8 cellular contexts compared by ENCODE assay signal in genomic region chr11:8328848-8329330, GRCh38.
DNase-seq lines count a peak whose midpoint lies in the region; ATAC-seq and TF ChIP-seq lines count a peak whose summit lies in the region.

No MANE protein-coding gene starts in this region.

- peak overlapping the region; percentile 77 for H2AFZ ChIP-seq in osteoblast (ENCODE audit: low read length)

- H3K4me3 ChIP-seq in gastroesophageal sphincter (peak overlapping the region in 1 of 2 donors; percentile 25), osteoblast (ENCODE audit: insufficient read depth, low read length) (no peak overlapping the region), transverse colon (no peak overlapping the region)

- TF ChIP-seq EP300 in gastroesophageal sphincter (IDR thresholded peaks at IDR 0.05), result no peak
- TF ChIP-seq EP300 in transverse colon (IDR thresholded peaks at IDR 0.05; ENCODE audit: low read depth), result no peak

- H3K4me3 Mint-ChIP-seq in activated T-helper 17 cell treated with anti-CD3 and anti-CD28 coated beads, Interleukin-2, amount 50 U/mL, for 72 hours, result no peak overlapping the region

- intact Hi-C loops in transverse colon (cut with DNase I; ENCODE audit: low total_unique reads), result no loop called here

- H4K20me1 ChIP-seq in osteoblast (ENCODE audit: insufficient read depth, low read length), result peaks cover 3% of the 10 kb centered on the region

- no peaks in the 10 kb centered on the region for H3K79me2 ChIP-seq in osteoblast (ENCODE audit: insufficient read depth, low read length)

- 0% methylated on average over 4 of the region's 11 CpGs; no CpG with 5 or more reads in 1 of the 2 donors for WGBS in gastroesophageal sphincter (ENCODE audit: low coverage in 1 of 2), 2 donors
- WGBS in transverse colon (ENCODE audit: low coverage in 1 of 2), 2 donors, result 9% methylated on average over 11 of the region's 11 CpGs; no CpG with 5 or more reads in 1 of the 2 donors

- no peak overlapping the region for H3K27ac Mint-ChIP-seq in activated T-helper 17 cell treated with anti-CD3 and anti-CD28 coated beads, Interleukin-2, amount 50 U/mL, for 72 hours

- TF ChIP-seq CTCF in gastroesophageal sphincter (IDR thresholded peaks at IDR 0.05) (peak in 3 of 4 experiments; percentile 47 to 80 (median 56)), osteoblast (IDR thresholded peaks at IDR 0.05; ENCODE audit: extremely low read depth, low read depth, low read length) (peak; percentile 74), transverse colon (IDR thresholded peaks at IDR 0.05) (peak; percentile 51 to 76 (median 70))

- H3K36me3 ChIP-seq in gastroesophageal sphincter (no peaks in the 10 kb centered on the region), osteoblast (ENCODE audit: insufficient read depth, low read length) (no peaks in the 10 kb centered on the region), transverse colon (no peaks in the 10 kb centered on the region)

- in situ Hi-C loops in KBM-7 (cut with MboI; ENCODE audit: low pct_unique_long_range_greater_than_20kb, low sequenced_read_pairs) (no loop called here), transverse colon (cut with MboI; ENCODE audit: low pct_ligation_motif_present in 1 of 4, low pct_unique_long_range_greater_than_20kb in 1 of 4, low sequenced_read_pairs in 3 of 4) (loop anchor here in 1 of 4 donors (25.0 kb wide), 1 partner anchor 233 kb away; no protein-coding TSS in a partner anchor)

- H3K27ac ChIP-seq in gastroesophageal sphincter (no peak overlapping the region), osteoblast (ENCODE audit: low read depth, low read length) (no peak overlapping the region), transverse colon (no peak overlapping the region)

- peaks cover 5% of the 10 kb centered on the region for H3K4me1 Mint-ChIP-seq in activated T-helper 17 cell treated with anti-CD3 and anti-CD28 coated beads, Interleukin-2, amount 50 U/mL, for 72 hours

- TF ChIP-seq POLR2A in gastroesophageal sphincter (IDR thresholded peaks at IDR 0.05), result no peak
- TF ChIP-seq POLR2A in transverse colon (IDR thresholded peaks at IDR 0.05), result no peak

- ATAC-seq in GM21825 (IDR thresholded peaks at IDR 0.05; ENCODE audit: unreplicated experiment), result peak; percentile 65
- peak; percentile 95 for ATAC-seq in activated T-helper 17 cell treated with anti-CD3 and anti-CD28 coated beads, Interleukin-2, amount 50 U/mL, for 72 hours (replicated peaks)
- peak; percentile 69 for ATAC-seq in gastroesophageal sphincter

- H3K9me3 ChIP-seq in gastroesophageal sphincter (no peaks in the 10 kb centered on the region), osteoblast (ENCODE audit: low read depth, low read length) (no peaks in the 10 kb centered on the region), transverse colon (no peaks in the 10 kb centered on the region)

- peak overlapping the region; percentile 36 for H3K4me2 ChIP-seq in osteoblast (ENCODE audit: insufficient read depth, low read length)

- H3K9me3 Mint-ChIP-seq in activated T-helper 17 cell treated with anti-CD3 and anti-CD28 coated beads, Interleukin-2, amount 50 U/mL, for 72 hours, result no peaks in the 10 kb centered on the region

- H3K27me3 ChIP-seq in gastroesophageal sphincter (peaks cover 4% of the 10 kb centered on the region), osteoblast (ENCODE audit: insufficient read depth, low read length) (peaks cover 7% of the 10 kb centered on the region), transverse colon (no peaks in the 10 kb centered on the region)

- H3K36me3 Mint-ChIP-seq in activated T-helper 17 cell treated with anti-CD3 and anti-CD28 coated beads, Interleukin-2, amount 50 U/mL, for 72 hours (ENCODE audit: low read depth), result no peaks in the 10 kb centered on the region

- DNase-seq in DMS79 (lab: John Stamatoyannopoulos, UW) (peak; percentile 88), KBM-7 (peak; percentile 68), osteoblast (ENCODE audit: insufficient read length, low spot score, missing footprints) (peak; percentile 98), transverse colon (peak; percentile 85)

- H3K27me3 Mint-ChIP-seq in activated T-helper 17 cell treated with anti-CD3 and anti-CD28 coated beads, Interleukin-2, amount 50 U/mL, for 72 hours, result peaks cover 7% of the 10 kb centered on the region

- H3K4me1 ChIP-seq in gastroesophageal sphincter (peaks cover 0 to 21% (median 3%) of the 10 kb centered on the region in 3 donors), osteoblast (ENCODE audit: insufficient read depth, low read length) (peaks cover 3% of the 10 kb centered on the region), transverse colon (peaks cover 0 to 3% (median 0%) of the 10 kb centered on the region in 4 donors)

TF ChIP-seq in PFSK-1, 5 proteins besides CTCF, POLR2A, EP300 and RAD21:
- TF ChIP-seq, protein P1, sequence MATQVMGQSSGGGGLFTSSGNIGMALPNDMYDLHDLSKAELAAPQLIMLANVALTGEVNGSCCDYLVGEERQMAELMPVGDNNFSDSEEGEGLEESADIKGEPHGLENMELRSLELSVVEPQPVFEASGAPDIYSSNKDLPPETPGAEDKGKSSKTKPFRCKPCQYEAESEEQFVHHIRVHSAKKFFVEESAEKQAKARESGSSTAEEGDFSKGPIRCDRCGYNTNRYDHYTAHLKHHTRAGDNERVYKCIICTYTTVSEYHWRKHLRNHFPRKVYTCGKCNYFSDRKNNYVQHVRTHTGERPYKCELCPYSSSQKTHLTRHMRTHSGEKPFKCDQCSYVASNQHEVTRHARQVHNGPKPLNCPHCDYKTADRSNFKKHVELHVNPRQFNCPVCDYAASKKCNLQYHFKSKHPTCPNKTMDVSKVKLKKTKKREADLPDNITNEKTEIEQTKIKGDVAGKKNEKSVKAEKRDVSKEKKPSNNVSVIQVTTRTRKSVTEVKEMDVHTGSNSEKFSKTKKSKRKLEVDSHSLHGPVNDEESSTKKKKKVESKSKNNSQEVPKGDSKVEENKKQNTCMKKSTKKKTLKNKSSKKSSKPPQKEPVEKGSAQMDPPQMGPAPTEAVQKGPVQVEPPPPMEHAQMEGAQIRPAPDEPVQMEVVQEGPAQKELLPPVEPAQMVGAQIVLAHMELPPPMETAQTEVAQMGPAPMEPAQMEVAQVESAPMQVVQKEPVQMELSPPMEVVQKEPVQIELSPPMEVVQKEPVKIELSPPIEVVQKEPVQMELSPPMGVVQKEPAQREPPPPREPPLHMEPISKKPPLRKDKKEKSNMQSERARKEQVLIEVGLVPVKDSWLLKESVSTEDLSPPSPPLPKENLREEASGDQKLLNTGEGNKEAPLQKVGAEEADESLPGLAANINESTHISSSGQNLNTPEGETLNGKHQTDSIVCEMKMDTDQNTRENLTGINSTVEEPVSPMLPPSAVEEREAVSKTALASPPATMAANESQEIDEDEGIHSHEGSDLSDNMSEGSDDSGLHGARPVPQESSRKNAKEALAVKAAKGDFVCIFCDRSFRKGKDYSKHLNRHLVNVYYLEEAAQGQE (IDR thresholded peaks at IDR 0.05; ENCODE audit: insufficient read depth in 1 of 2, low read depth in 2 of 2, low read length in 2 of 2), result peak in 1 of 2 experiments; percentile 46; a peak in 1 of 4 replicates
- peak; percentile 56 for TF ChIP-seq FOXP2 (optimal IDR thresholded peaks at IDR 0.05; ENCODE audit: borderline replicate concordance, extremely low read depth, extremely low read length, insufficient read depth)
- no peak for TF ChIP-seq TAF1 (IDR thresholded peaks at IDR 0.05; ENCODE audit: borderline replicate concordance, insufficient read depth, low read length)
